Comparison of ENCODE assay signal across 9 cellular contexts in genomic region chr15:26939398-26939797, GRCh38. TPM values are rescaled to one million over a fixed set of nuclear protein-coding genes. Genes with fewer than 3 reads are reported as not detected.
"Had no signal": no experiment of that assay in that cellular context is flagged by ENCODE, and none has a peak within 500 bp of the region (broad histone marks: within the 10 kb centered on the region; RNA-seq: fewer than 3 reads in every experiment).

No MANE protein-coding gene starts in this region.

- H3K27ac ChIP-seq: GM23248 had no signal

- DNase-seq: GM23248, GOT3, H7, HFFc6, IMR-90, KG1 had no signal

- H2AFZ ChIP-seq: GM23248 had no signal

- H3K36me3 ChIP-seq: HAP-1 had no signal

- H3K4me3 ChIP-seq: GM23248, HAP-1, K562 had no signal

- H3K9ac ChIP-seq: GM23248 had no signal

- ATAC-seq: HCT116, K562 had no signal

- H3K9me3 ChIP-seq: HAP-1 had no signal

- H3K4me1 ChIP-seq: HAP-1 had no signal

RNA-seq across cellular contexts. Expression of gene GABRG3, which starts 31.6 kb away (rescaled TPM):
- polyA plus RNA-seq: GM23248, IMR-90 had no signal
